9 cellular contexts compared by ENCODE assay signal in the genomic region with DNA sequence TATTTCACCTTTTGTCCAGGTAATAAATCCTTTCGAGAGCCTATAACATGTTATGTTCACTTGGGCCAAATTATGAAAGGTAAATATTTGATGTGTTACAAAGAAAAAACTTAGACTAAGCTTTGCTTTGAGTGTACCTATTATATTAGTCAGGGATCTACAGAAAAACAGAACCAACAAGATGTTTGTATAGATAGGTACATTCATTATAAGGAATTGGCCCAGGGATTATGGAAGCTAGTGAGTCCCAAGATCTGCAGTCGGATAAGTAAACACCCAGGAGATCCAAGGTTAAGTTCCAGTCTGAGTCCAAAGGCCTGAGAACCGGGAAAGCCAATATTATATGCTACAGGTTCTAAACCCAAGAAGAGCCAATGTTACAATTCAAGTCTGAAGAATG.
"Had no signal": no experiment of that assay in that cellular context is flagged by ENCODE, and none has a peak within 500 bp of the region (broad histone marks: within the 10 kb centered on the region; RNA-seq: fewer than 3 reads in every experiment).

No MANE protein-coding gene starts in this region.

- H3K27ac ChIP-seq: GM23248, HL-60 had no signal

- ATAC-seq: HCT116, HepG2 had no signal

- DNase-seq: GM23248, GOT3, H7, HFFc6, KBM-7 had no signal

- H3K4me3 ChIP-seq: GM23248, HAP-1 had no signal
